ENCODE assay signal across 14 cellular contexts in genomic region chr17:56804454-56804853, GRCh38. TPM values are rescaled to one million over a fixed set of nuclear protein-coding genes. Genes with fewer than 3 reads are reported as not detected.
A peak's percentile ranks its signal among the peaks of the same experiment; 100 is the strongest.
DNase-seq lines count a peak whose midpoint lies in the region; ATAC-seq and TF ChIP-seq lines count a peak whose summit lies in the region.
"Had no signal": no experiment of that assay in that cellular context is flagged by ENCODE, and none has a peak within 500 bp of the region (broad histone marks: within the 10 kb centered on the region; RNA-seq: fewer than 3 reads in every experiment).

No MANE protein-coding gene starts in this region.

- H4K20me1 ChIP-seq in GM23338 (replicated peaks; ENCODE audit: insufficient read depth): no peaks in the 10 kb centered on the region

- H3K27me3 Mint-ChIP-seq in mesothelial cell of epicardium (ENCODE audit: low read depth): no peaks in the 10 kb centered on the region
- H3K27me3 Mint-ChIP-seq in GM23338 (ENCODE audit: insufficient read depth, low read depth, poor library complexity): no peaks in the 10 kb centered on the region
- H3K27me3 Mint-ChIP-seq: CD4-positive, alpha-beta memory T cell had no signal

- no peak overlapping the region for H3K4me2 ChIP-seq in GM23338

- H3K27me3 ChIP-seq in prostate gland (replicated peaks; ENCODE audit: insufficient read depth) (no peaks in the 10 kb centered on the region), GM23338 (ENCODE audit: insufficient read depth) (no peaks in the 10 kb centered on the region)

- H3K4me3 ChIP-seq in prostate gland (no peak overlapping the region), GM23338 (no peak overlapping the region)
- H3K4me3 ChIP-seq: GM23248 had no signal

- 18% methylated on average over 3 of the region's 3 CpGs for WGBS in prostate gland

- peaks cover 3% of the 10 kb centered on the region; the same call in 1 of the 2 replicates for H3K9me2 ChIP-seq in GM23338 (ENCODE audit: insufficient read depth)

- H3K27ac ChIP-seq in VCaP (peak overlapping the region; percentile 84), prostate gland (peak overlapping the region in 1 of 2 donors; percentile 7), GM23338 (ENCODE audit: low read depth) (no peak overlapping the region)
- H3K27ac ChIP-seq: GM23248 had no signal

- peak overlapping the region; percentile 72 for H3K27ac Mint-ChIP-seq in mesothelial cell of epicardium
- no peak overlapping the region for H3K27ac Mint-ChIP-seq in GM23338
- H3K27ac Mint-ChIP-seq: CD4-positive, alpha-beta memory T cell; H9 had no signal

- TF ChIP-seq CTCF in VCaP (conservative IDR thresholded peaks at IDR 0.05) (no peak), mesothelial cell of epicardium (IDR thresholded peaks at IDR 0.05; ENCODE audit: unreplicated experiment) (no peak), prostate gland (IDR thresholded peaks at IDR 0.05) (no peak), GM23338 (conservative IDR thresholded peaks at IDR 0.05; ENCODE audit: low read depth in 2 of 2) (no peak)

- no peaks in the 10 kb centered on the region for H3F3A ChIP-seq in GM23338 (replicated peaks; ENCODE audit: low read depth)

- H3K4me3 Mint-ChIP-seq in mesothelial cell of epicardium (no peak overlapping the region), GM23338 (no peak overlapping the region)
- H3K4me3 Mint-ChIP-seq: CD4-positive, alpha-beta memory T cell; H9 had no signal

- H3K36me3 Mint-ChIP-seq in mesothelial cell of epicardium: no peaks in the 10 kb centered on the region
- H3K36me3 Mint-ChIP-seq in GM23338 (ENCODE audit: low read depth): no peaks in the 10 kb centered on the region

- H3K9me3 Mint-ChIP-seq in mesothelial cell of epicardium: no peaks in the 10 kb centered on the region
- no peaks in the 10 kb centered on the region for H3K9me3 Mint-ChIP-seq in GM23338
- H3K9me3 Mint-ChIP-seq: CD4-positive, alpha-beta memory T cell; H9 had no signal

- H3K36me3 ChIP-seq in prostate gland (no peaks in the 10 kb centered on the region), GM23338 (ENCODE audit: insufficient read depth) (no peaks in the 10 kb centered on the region)

- no peak overlapping the region for H2AFZ ChIP-seq in GM23338
- H2AFZ ChIP-seq: GM23248 had no signal

- no peaks in the 10 kb centered on the region for H3K9me3 ChIP-seq in prostate gland
- H3K9me3 ChIP-seq: Caco-2 had no signal

- DNase-seq in mesothelial cell of epicardium (ENCODE audit: low spot score in 2 of 2, unreplicated experiment in 2 of 2) (no peak), prostate gland (ENCODE audit: low spot score) (peak; percentile 36), NCI-H1694 (lab: John Stamatoyannopoulos, UW) (no peak), GM23338 (ENCODE audit: low spot score) (no peak)
- DNase-seq: C1 segment of cervical spinal cord; Caco-2; CD4-positive, alpha-beta memory T cell; DMS79 treated with DMSO at 0.1 percent for 48 hours; GF-D8; GM23248; H9 had no signal

- TF ChIP-seq POLR2A in prostate gland (IDR thresholded peaks at IDR 0.05): no peak

- intact Hi-C loops in prostate gland (cut with DNase I): no loop called here

- ATAC-seq in GM21360 (IDR thresholded peaks at IDR 0.05; ENCODE audit: unreplicated experiment) (no peak), GM23338 (no peak)
- ATAC-seq: HCT116 had no signal

- H3K4me1 Mint-ChIP-seq in mesothelial cell of epicardium (peaks cover 22% of the 10 kb centered on the region), GM23338 (peaks cover 2% of the 10 kb centered on the region; the same call in 2 of the 3 replicates)
- H3K4me1 Mint-ChIP-seq: CD4-positive, alpha-beta memory T cell had no signal

- H3K79me2 ChIP-seq in GM23338 (replicated peaks; ENCODE audit: insufficient read depth): no peaks in the 10 kb centered on the region

- peaks cover 23% of the 10 kb centered on the region for H3K4me1 ChIP-seq in prostate gland (replicated peaks)
- no peaks in the 10 kb centered on the region for H3K4me1 ChIP-seq in GM23338 (ENCODE audit: insufficient read depth)
- H3K4me1 ChIP-seq: Caco-2 had no signal

TF ChIP-seq in GM23338, 12 proteins besides CTCF, POLR2A, EP300 and RAD21:
- no peak for TF ChIP-seq POLR2AphosphoS5 (IDR thresholded peaks at IDR 0.05; ENCODE audit: low read depth)
- TF ChIP-seq STAT1 (IDR thresholded peaks at IDR 0.05; ENCODE audit: unreplicated experiment): no peak
- no peak for TF ChIP-seq EZH2phosphoT487 (IDR thresholded peaks at IDR 0.05; ENCODE audit: unreplicated experiment)

RNA-seq across cellular contexts. Expression of gene C17orf67, which starts 29.3 kb away (rescaled TPM):
- 3.5 to 3.9 TPM (median 3.8 TPM) in 3 replicates for total RNA-seq in mesothelial cell of epicardium
- 1 to 10 TPM; 2.5 to 2.6 TPM for total RNA-seq in prostate gland
- 0.85 and 1.0 TPM in 2 replicates for total RNA-seq in GM23338 (2014; rRNA removed; shearing (Covaris generic))
- 2.7 and 3.7 TPM in 2 replicates for polyA plus RNA-seq in GM23338 (2016; fragmentation: Nextera tagmentation; extraction: Ambion mirVana)

RNA-seq across cellular contexts. Expression of gene DGKE, which starts 29.5 kb away (rescaled TPM):
- total RNA-seq in mesothelial cell of epicardium: 8.2 to 9.4 TPM (median 8.6 TPM) in 3 replicates
- total RNA-seq in prostate gland: 10 to 100 TPM in 1 of 2 donors, 1 to 10 TPM in 1; 7.7 to 13.3 TPM
- 5.9 and 10.1 TPM in 2 replicates for total RNA-seq in GM23338 (2014; rRNA removed; shearing (Covaris generic))
- 3.9 and 4.1 TPM in 2 replicates for polyA plus RNA-seq in GM23338 (2016; fragmentation: Nextera tagmentation; extraction: Ambion mirVana)
